In the genomic region with DNA sequence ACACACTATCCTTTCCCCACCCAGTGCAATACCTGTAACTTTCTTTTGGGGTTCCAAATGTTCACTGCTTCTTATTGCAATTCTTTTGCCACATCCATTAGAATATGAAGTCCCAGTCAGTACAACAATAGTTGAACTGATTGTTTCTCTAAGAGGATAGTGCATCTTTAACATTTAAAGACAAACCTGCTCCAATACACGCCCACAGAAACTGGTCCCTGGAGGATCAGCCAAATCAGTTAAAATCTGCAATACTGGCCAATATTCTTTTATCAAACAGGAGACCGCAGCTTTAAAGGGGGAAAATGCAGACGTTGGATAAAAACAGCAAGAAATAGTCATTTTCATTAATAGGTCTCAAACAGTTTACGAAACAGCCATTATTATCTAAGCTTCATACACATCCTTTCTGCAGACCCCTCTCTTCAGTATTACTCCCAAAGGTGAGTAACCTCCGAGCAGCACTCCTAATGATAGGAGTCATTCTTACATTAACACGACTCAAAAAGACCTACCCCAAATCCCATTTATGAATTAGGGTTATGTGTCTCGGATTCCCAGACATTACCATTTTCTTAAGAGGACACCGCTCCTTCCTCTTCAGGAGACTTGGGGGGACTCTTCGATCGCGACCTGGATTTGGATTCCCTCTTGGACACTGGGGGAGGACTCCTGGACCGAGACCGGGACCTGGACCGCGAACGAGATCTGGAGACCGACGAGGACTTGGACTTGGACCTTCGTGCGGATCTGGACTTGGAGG, we compare ENCODE assay signal across 8 cellular contexts. TPM values are rescaled to one million over a fixed set of nuclear protein-coding genes. Genes with fewer than 3 reads are reported as not detected.
DNase-seq lines count a peak whose midpoint lies in the region; ATAC-seq, FAIRE-seq and TF ChIP-seq lines count a peak whose summit lies in the region.

No MANE protein-coding gene starts in this region.

- no peak overlapping the region for H4K8ac ChIP-seq in mesendoderm (ENCODE audit: low read depth, low read length)

- H3K9ac ChIP-seq in HUES48 (ENCODE audit: low read depth, low read length) (peak overlapping the region; percentile 100), GM12878 (ENCODE audit: control insufficient read depth, insufficient read depth, low read length) (peak overlapping the region; percentile 97), mesendoderm (ENCODE audit: low read length) (peak overlapping the region; percentile 100)

- H3K4me3 ChIP-seq in A549, result peak overlapping the region; percentile 95
- H3K4me3 ChIP-seq in HUES48 (ENCODE audit: low read depth, low read length), result peak overlapping the region; percentile 99
- H3K4me3 ChIP-seq in GM12878, result peak overlapping the region; percentile 87
- H3K4me3 ChIP-seq in mesendoderm (ENCODE audit: low read length), result peak overlapping the region; percentile 84

- no peak overlapping the region for H2AFZ ChIP-seq in GM12878 (ENCODE audit: control insufficient read depth, low read depth, low read length)

- no peak for TF ChIP-seq EP300 in A549 (IDR thresholded peaks at IDR 0.05)
- no peak for TF ChIP-seq EP300 in GM12878 (IDR thresholded peaks at IDR 0.05; ENCODE audit: borderline replicate concordance in 1 of 2, control insufficient read depth in 1 of 2, low read depth in 2 of 2, low read length in 2 of 2)

- H3K56ac ChIP-seq in mesendoderm (ENCODE audit: low read length), result peak overlapping the region; percentile 100

- H3K27ac ChIP-seq in A549 (peak overlapping the region; percentile 97 to 98), HUES48 (ENCODE audit: low read depth, low read length) (peak overlapping the region; percentile 97), GM12878 (ENCODE audit: control insufficient read depth, insufficient read depth) (peak overlapping the region; percentile 89), mesendoderm (ENCODE audit: low read depth, low read length) (peak overlapping the region; percentile 82)

- POLR2A ChIA-PET in A549 (lab: Yijun Ruan, JAX) (interaction anchor here (1.5 to 2.7 kb wide), 2 partner anchors 8 to 10 kb away, joined by 8 to 10 read pairs; a partner anchor contains a TSS), GM12878 (lab: Charles Lee) (interaction anchor here (6.4 kb wide), 1 partner anchor 9 kb away, joined by 60 read pairs; a partner anchor contains a TSS)

- no peaks in the 10 kb centered on the region for H3K27me3 ChIP-seq in HUES48 (ENCODE audit: control insufficient read depth, insufficient read depth, low read length)
- H3K27me3 ChIP-seq in GM12878 (replicated peaks in 1 of 2; ENCODE audit: control insufficient read depth in 2 of 2, insufficient read depth in 2 of 2, low read length in 1 of 2), result no peaks in the 10 kb centered on the region
- H3K27me3 ChIP-seq in mesendoderm (ENCODE audit: insufficient read depth, low read length, poor library complexity), result no peaks in the 10 kb centered on the region

- no peak for TF ChIP-seq POLR2A in A549 (IDR thresholded peaks at IDR 0.05; ENCODE audit: low read length)
- TF ChIP-seq POLR2A in GM12878 (IDR thresholded peaks at IDR 0.05; ENCODE audit: low read depth, low read length), result no peak

- SMC1A ChIA-PET in GM12878 (lab: Charles Lee; ENCODE audit: uncharacterized antibody, unreplicated experiment), result interaction anchor here (1.1 to 2.1 kb wide), 2 partner anchors 8 to 89 kb away, joined by 3 to 9 read pairs; no protein-coding TSS in a partner anchor

- peak overlapping the region; percentile 74 for H3K4ac ChIP-seq in mesendoderm (ENCODE audit: low read depth, low read length)

- CTCF ChIA-PET in A549 (lab: Yijun Ruan, JAX) (interaction anchor here (0.6 to 5.3 kb wide), 8 partner anchors 8 to 690 kb away, joined by 3 to 31 read pairs (median 4); a partner anchor contains a TSS), GM12878 (lab: Yijun Ruan, JAX) (interaction anchor here (0.5 to 1.5 kb wide), 8 partner anchors 9 to 1326 kb away, joined by 3 to 12 read pairs (median 3); a partner anchor contains a TSS)

- in situ Hi-C loops in GM12878 (cut with MboI), result no loop called here

- peak overlapping the region; percentile 73 for H3K18ac ChIP-seq in mesendoderm (ENCODE audit: low read length)

- no peak overlapping the region for H2BK15ac ChIP-seq in mesendoderm (replicated peaks; ENCODE audit: low read depth)

- RAD21 ChIA-PET in GM12878 (lab: Charles Lee; ENCODE audit: unreplicated experiment), result no interaction called here

- peak overlapping the region; percentile 83 for H3K23ac ChIP-seq in mesendoderm (ENCODE audit: low read length)

- no peaks in the 10 kb centered on the region for H3K9me3 ChIP-seq in A549
- H3K9me3 ChIP-seq in HUES48 (ENCODE audit: control insufficient read depth, insufficient read depth, low read length), result no peaks in the 10 kb centered on the region
- no peaks in the 10 kb centered on the region; the same call in 2 of the 3 replicates for H3K9me3 ChIP-seq in GM12878 (replicated peaks; ENCODE audit: control insufficient read depth, insufficient read depth, low read length)

- H2AK5ac ChIP-seq in mesendoderm (ENCODE audit: low read length), result peak overlapping the region; percentile 17

- FAIRE-seq in A549 (lab: Jason Lieb, UNC), result peak; percentile 67
- FAIRE-seq in GM12878 (lab: Jason Lieb, UNC), result peak; percentile 56

- H3K4me2 ChIP-seq in A549, result peak overlapping the region; percentile 86
- peak overlapping the region; percentile 75 for H3K4me2 ChIP-seq in GM12878 (ENCODE audit: control insufficient read depth, insufficient read depth)
- H3K4me2 ChIP-seq in mesendoderm (ENCODE audit: low read length), result peak overlapping the region; percentile 45

- H3K79me2 ChIP-seq in GM12878 (ENCODE audit: control insufficient read depth, insufficient read depth, low read length), result peaks cover 78% of the 10 kb centered on the region
- H3K79me2 ChIP-seq in mesendoderm (ENCODE audit: control insufficient read depth, insufficient read depth, low read length), result peaks cover 38% of the 10 kb centered on the region

- 5% methylated on average over 14 of the region's 20 CpGs for WGBS in A549 (ENCODE audit: missing lambda C conversion rate)
- WGBS in GM12878 (ENCODE audit: insufficient coverage, insufficient replicate concordance, low lambda C conversion rate, missing lambda C conversion rate), result under 1% methylated on average over 20 of the region's 20 CpGs
- no CpG with 5 or more reads among the region's 20 CpGs for WGBS in mesendoderm (ENCODE audit: extremely low coverage, insufficient coverage, low lambda C conversion rate)

- H4K20me1 ChIP-seq in GM12878 (ENCODE audit: control insufficient read depth, insufficient read depth), result no peaks in the 10 kb centered on the region; the same call in 1 of the 2 replicates

- TF ChIP-seq RAD21 in A549 (conservative IDR thresholded peaks at IDR 0.05 in 1 of 2, IDR thresholded peaks at IDR 0.05 in 1 of 2) (no peak), GM12878 (IDR thresholded peaks at IDR 0.05; ENCODE audit: insufficient read depth, low read depth, low read length) (no peak)

- intact Hi-C loops in GM12878 (cut with micrococcal nuclease; ENCODE audit: unreplicated experiment), result loop anchor here (1.0 to 10.0 kb wide), 2 partner anchors 8 to 349 kb away; no protein-coding TSS in a partner anchor

- H4K5ac ChIP-seq in mesendoderm (ENCODE audit: low read length), result no peak overlapping the region

- H3K79me1 ChIP-seq in mesendoderm (ENCODE audit: low read length), result peaks cover 2% of the 10 kb centered on the region

- TF ChIP-seq CTCF in A549 (IDR thresholded peaks at IDR 0.05), result no peak
- no peak for TF ChIP-seq CTCF in GM12878 (IDR thresholded peaks at IDR 0.05 in 2 of 3, conservative IDR thresholded peaks at IDR 0.05 in 1 of 3; ENCODE audit: control insufficient read depth in 2 of 3, extremely low read depth in 1 of 3, insufficient read depth in 1 of 3, low read depth in 3 of 3, low read length in 3 of 3)

- no peak overlapping the region for H2BK120ac ChIP-seq in mesendoderm (ENCODE audit: low read depth, low read length)

- H2BK5ac ChIP-seq in mesendoderm (ENCODE audit: low read length), result peak overlapping the region; percentile 75

- BruUV-seq in GM12878 (replicated peaks; lab: Mats Ljungman, UMichigan), result no TSS peak

- DNase-seq in A549 (ENCODE audit: low read depth in 1 of 2, low spot score in 1 of 2) (no peak), GM12878 (ENCODE audit: low read depth, low spot score) (no peak), mesendoderm (no peak), cortex of kidney (lab: John Stamatoyannopoulos, UW) (no peak)
- no peak for DNase-seq in stimulated activated CD4-positive, alpha-beta T cell treated with anti-CD3 and anti-CD28 coated beads, Interleukin-12 subunit alpha, Interleukin-12 subunit beta, amount 100 ng/mL, for 4 hours

- ATAC-seq in A549 (no peak), GM12878 (no peak), HG03139 (IDR thresholded peaks at IDR 0.05; ENCODE audit: unreplicated experiment) (no peak), GM18907 (IDR thresholded peaks at IDR 0.05; ENCODE audit: unreplicated experiment) (no peak)

- H3K4me1 ChIP-seq in A549, result peaks cover 37% of the 10 kb centered on the region
- H3K4me1 ChIP-seq in HUES48 (ENCODE audit: control insufficient read depth, insufficient read depth, low read length), result peaks cover 19% of the 10 kb centered on the region
- H3K4me1 ChIP-seq in GM12878 (ENCODE audit: control insufficient read depth, insufficient read depth, low read length), result no peaks in the 10 kb centered on the region; the same call in none of the 2 replicates
- peaks cover 4% of the 10 kb centered on the region for H3K4me1 ChIP-seq in mesendoderm (ENCODE audit: control insufficient read depth, low read depth, low read length)

- H3K36me3 ChIP-seq in HUES48 (ENCODE audit: control insufficient read depth, insufficient read depth, low read length) (peaks cover 50% of the 10 kb centered on the region), GM12878 (ENCODE audit: control insufficient read depth in 2 of 2, insufficient read depth in 2 of 2, low read length in 1 of 2) (peaks cover 8 to 33% of the 10 kb centered on the region in 2 experiments), mesendoderm (ENCODE audit: control insufficient read depth, insufficient read depth, low read length) (peaks cover 17% of the 10 kb centered on the region)

RNA-seq across cellular contexts. Expression of a gene that starts 1.4 kb away (rescaled TPM):
- polyA plus RNA-seq in A549 (2011; rRNA removed), result 348 and 412 TPM in 2 replicates
- polyA plus RNA-seq in A549 (2012; cell fraction: cytosol; rRNA removed), result 457 and 705 TPM in 2 replicates
- polyA plus RNA-seq in A549 (2012; cell fraction: nucleus; rRNA removed), result 1,115 and 2,236 TPM in 2 replicates
- 338 to 342 TPM (median 340 TPM) in 3 replicates for polyA plus RNA-seq in A549 (2017; fragmentation: RNase III; extraction: RNeasy Plus Mini Kit Qiagen cat#74134 plus additional on column Dnase treatment)
- polyA minus RNA-seq in A549 (2011; rRNA and poly(A)+ RNA removed), result 111 and 119 TPM in 2 replicates
- total RNA-seq in GM12878 (2013; cell fraction: nucleolus; rRNA removed), result 562 and 723 TPM in 2 replicates
- total RNA-seq in GM12878 (2014; rRNA removed), result 640 and 710 TPM in 2 replicates
- total RNA-seq in GM12878 (2014; rRNA removed; fragmentation: Illumina TruSeq; extraction: Trizol), result 257 and 261 TPM in 2 replicates
- total RNA-seq in GM12878 (2021), result 532 and 545 TPM in 2 replicates
- 168 TPM for polyA plus RNA-seq in GM12878 (2011; ENCODE audit: low read depth)
- 484 and 614 TPM in 2 replicates for polyA plus RNA-seq in GM12878 (2011; rRNA removed)
- 262 and 617 TPM in 2 replicates for polyA plus RNA-seq in GM12878 (2011; cell fraction: cytosol; rRNA removed)
- polyA plus RNA-seq in GM12878 (2011; cell fraction: nucleus; rRNA removed), result 1,271 and 1,407 TPM in 2 replicates
- 265 and 285 TPM in 2 replicates for polyA plus RNA-seq in GM12878 (2012)
- polyA plus RNA-seq in GM12878 (2014; fragmentation: Illumina TruSeq; extraction: Trizol), result 414 and 418 TPM in 2 replicates
- polyA plus RNA-seq in GM12878 (2014; fragmentation: Nextera tagmentation; extraction: Ambion mirVana), result 100 to 1,000 TPM; 225 to 363 TPM
- 795 and 1,321 TPM in 2 replicates for polyA plus RNA-seq in GM12878 (2014; rRNA removed)
- polyA plus RNA-seq in GM12878 (2016; fragmentation: Nextera tagmentation; extraction: Ambion mirVana), result 100 to 1,000 TPM; 392 to 407 TPM
- 114 and 147 TPM in 2 replicates for polyA minus RNA-seq in GM12878 (2011; rRNA and poly(A)+ RNA removed)
- polyA minus RNA-seq in GM12878 (2011; cell fraction: cytosol; rRNA and poly(A)+ RNA removed), result 187 and 201 TPM in 2 replicates
- 579 and 952 TPM in 2 replicates for polyA minus RNA-seq in GM12878 (2011; cell fraction: nucleus; rRNA and poly(A)+ RNA removed)
- 501 TPM for polyA plus RNA-seq in mesendoderm (2013, experiment 1 of 2)
- 494 TPM for polyA plus RNA-seq in mesendoderm (2013, experiment 2 of 2)

RNA-seq across cellular contexts. Expression of a gene that starts 2.2 kb away (rescaled TPM):
- polyA plus RNA-seq in A549 (2011; rRNA removed), result 26.0 and 30.0 TPM in 2 replicates
- 11.3 and 13.8 TPM in 2 replicates for polyA plus RNA-seq in A549 (2012; cell fraction: cytosol; rRNA removed)
- polyA plus RNA-seq in A549 (2012; cell fraction: nucleus; rRNA removed), result 22.0 and 27.9 TPM in 2 replicates
- polyA plus RNA-seq in A549 (2017; fragmentation: RNase III; extraction: RNeasy Plus Mini Kit Qiagen cat#74134 plus additional on column Dnase treatment), result 17.4 to 18.2 TPM (median 17.5 TPM) in 3 replicates
- 19.6 and 24.8 TPM in 2 replicates for polyA minus RNA-seq in A549 (2011; rRNA and poly(A)+ RNA removed)
- 116 TPM in 2 replicates for total RNA-seq in GM12878 (2013; cell fraction: nucleolus; rRNA removed)
- 18.9 and 21.1 TPM in 2 replicates for total RNA-seq in GM12878 (2014; rRNA removed)
- 13.0 and 13.7 TPM in 2 replicates for total RNA-seq in GM12878 (2014; rRNA removed; fragmentation: Illumina TruSeq; extraction: Trizol)
- 13.6 and 13.9 TPM in 2 replicates for total RNA-seq in GM12878 (2021)
- 11.4 TPM for polyA plus RNA-seq in GM12878 (2011; ENCODE audit: low read depth)
- 19.4 TPM in 2 replicates for polyA plus RNA-seq in GM12878 (2011; rRNA removed)
- 16.8 and 18.3 TPM in 2 replicates for polyA plus RNA-seq in GM12878 (2011; cell fraction: cytosol; rRNA removed)
- 34.5 and 35.2 TPM in 2 replicates for polyA plus RNA-seq in GM12878 (2011; cell fraction: nucleus; rRNA removed)
- 11.9 and 14.2 TPM in 2 replicates for polyA plus RNA-seq in GM12878 (2012)
- polyA plus RNA-seq in GM12878 (2014; fragmentation: Illumina TruSeq; extraction: Trizol), result 10.0 and 11.0 TPM in 2 replicates
- 10 to 100 TPM; 11.2 to 15.8 TPM for polyA plus RNA-seq in GM12878 (2014; fragmentation: Nextera tagmentation; extraction: Ambion mirVana)
- 15.3 and 16.5 TPM in 2 replicates for polyA plus RNA-seq in GM12878 (2014; rRNA removed)
- polyA plus RNA-seq in GM12878 (2016; fragmentation: Nextera tagmentation; extraction: Ambion mirVana), result 10 to 100 TPM; 17.0 to 19.0 TPM
- 35.3 and 45.0 TPM in 2 replicates for polyA minus RNA-seq in GM12878 (2011; rRNA and poly(A)+ RNA removed)
- 6.8 and 11.8 TPM in 2 replicates for polyA minus RNA-seq in GM12878 (2011; cell fraction: cytosol; rRNA and poly(A)+ RNA removed)
- polyA minus RNA-seq in GM12878 (2011; cell fraction: nucleus; rRNA and poly(A)+ RNA removed), result 21.5 and 37.0 TPM in 2 replicates
- 13.5 TPM for polyA plus RNA-seq in mesendoderm (2013, experiment 1 of 2)
- polyA plus RNA-seq in mesendoderm (2013, experiment 2 of 2), result 14.5 TPM

RNA-seq across cellular contexts. Expression of a gene that starts 9.1 kb away (rescaled TPM):
- polyA plus RNA-seq in A549 (2011; rRNA removed) (120 and 138 TPM in 2 replicates), A549 (2017; fragmentation: RNase III; extraction: RNeasy Plus Mini Kit Qiagen cat#74134 plus additional on column Dnase treatment) (64.6 to 67.2 TPM (median 64.9 TPM) in 3 replicates), GM12878 (2011; rRNA removed) (52.0 and 64.0 TPM in 2 replicates), GM12878 (2014; fragmentation: Illumina TruSeq; extraction: Trizol) (29.9 and 44.8 TPM in 2 replicates), GM12878 (2014; fragmentation: Nextera tagmentation; extraction: Ambion mirVana) (10 to 100 TPM; 27.3 to 29.4 TPM), GM12878 (2014; rRNA removed) (35.0 and 42.7 TPM in 2 replicates), GM12878 (2016; fragmentation: Nextera tagmentation; extraction: Ambion mirVana) (10 to 100 TPM; 61.4 to 61.5 TPM)
- 59.6 and 69.2 TPM in 2 replicates for polyA plus RNA-seq in A549 (2012; cell fraction: cytosol; rRNA removed)
- 52.8 and 61.7 TPM in 2 replicates for polyA plus RNA-seq in A549 (2012; cell fraction: nucleus; rRNA removed)
- polyA minus RNA-seq in A549 (2011; rRNA and poly(A)+ RNA removed), result 22.2 and 33.0 TPM in 2 replicates
- total RNA-seq in GM12878 (2013; cell fraction: nucleolus; rRNA removed), result 24.5 and 25.5 TPM in 2 replicates
- total RNA-seq in GM12878 (2014; rRNA removed) (32.0 and 33.4 TPM in 2 replicates), GM12878 (2014; rRNA removed; fragmentation: Illumina TruSeq; extraction: Trizol) (23.2 and 26.7 TPM in 2 replicates), GM12878 (2021) (25.6 and 28.0 TPM in 2 replicates)
- 43.8 TPM for polyA plus RNA-seq in GM12878 (2011; ENCODE audit: low read depth)
- polyA plus RNA-seq in GM12878 (2011; cell fraction: cytosol; rRNA removed), result 31.3 and 35.8 TPM in 2 replicates
- 27.8 and 36.4 TPM in 2 replicates for polyA plus RNA-seq in GM12878 (2011; cell fraction: nucleus; rRNA removed)
- 36.6 and 41.5 TPM in 2 replicates for polyA plus RNA-seq in GM12878 (2012)
- polyA minus RNA-seq in GM12878 (2011; rRNA and poly(A)+ RNA removed), result 17.4 and 21.7 TPM in 2 replicates
- 5.7 and 7.1 TPM in 2 replicates for polyA minus RNA-seq in GM12878 (2011; cell fraction: cytosol; rRNA and poly(A)+ RNA removed)
- 10.8 and 11.2 TPM in 2 replicates for polyA minus RNA-seq in GM12878 (2011; cell fraction: nucleus; rRNA and poly(A)+ RNA removed)
- polyA plus RNA-seq in mesendoderm (2013, experiment 1 of 2), result 20.6 TPM
- 20.7 TPM for polyA plus RNA-seq in mesendoderm (2013, experiment 2 of 2)

RNA-seq across cellular contexts. Expression of a gene that starts 9.4 kb away (rescaled TPM):
- polyA plus RNA-seq in A549 (2011; rRNA removed) (17.5 and 23.0 TPM in 2 replicates), A549 (2017; fragmentation: RNase III; extraction: RNeasy Plus Mini Kit Qiagen cat#74134 plus additional on column Dnase treatment) (44.5 to 55.3 TPM (median 53.3 TPM) in 3 replicates), GM12878 (2011; rRNA removed) (12.5 and 22.5 TPM in 2 replicates), GM12878 (2014; fragmentation: Illumina TruSeq; extraction: Trizol) (19.1 and 21.8 TPM in 2 replicates), GM12878 (2014; fragmentation: Nextera tagmentation; extraction: Ambion mirVana) (1 to 10 TPM; 1.2 to 6.5 TPM), GM12878 (2014; rRNA removed) (24.2 and 27.6 TPM in 2 replicates), GM12878 (2016; fragmentation: Nextera tagmentation; extraction: Ambion mirVana) (10 to 100 TPM; 32.6 to 36.0 TPM)
- 29.8 and 31.6 TPM in 2 replicates for polyA plus RNA-seq in A549 (2012; cell fraction: cytosol; rRNA removed)
- 38.6 and 43.7 TPM in 2 replicates for polyA plus RNA-seq in A549 (2012; cell fraction: nucleus; rRNA removed)
- polyA minus RNA-seq in A549 (2011; rRNA and poly(A)+ RNA removed), result 16.0 and 23.1 TPM in 2 replicates
- 22.2 and 23.3 TPM in 2 replicates for total RNA-seq in GM12878 (2013; cell fraction: nucleolus; rRNA removed)
- total RNA-seq in GM12878 (2014; rRNA removed) (17.0 and 18.2 TPM in 2 replicates), GM12878 (2014; rRNA removed; fragmentation: Illumina TruSeq; extraction: Trizol) (16.7 and 19.2 TPM in 2 replicates), GM12878 (2021) (26.8 and 30.4 TPM in 2 replicates)
- 18.4 TPM for polyA plus RNA-seq in GM12878 (2011; ENCODE audit: low read depth)
- polyA plus RNA-seq in GM12878 (2011; cell fraction: cytosol; rRNA removed), result 27.6 and 31.8 TPM in 2 replicates
- polyA plus RNA-seq in GM12878 (2011; cell fraction: nucleus; rRNA removed), result 66.5 and 72.0 TPM in 2 replicates
- 22.8 and 29.0 TPM in 2 replicates for polyA plus RNA-seq in GM12878 (2012)
- 9.0 and 10.2 TPM in 2 replicates for polyA minus RNA-seq in GM12878 (2011; rRNA and poly(A)+ RNA removed)
- 6.4 and 6.7 TPM in 2 replicates for polyA minus RNA-seq in GM12878 (2011; cell fraction: cytosol; rRNA and poly(A)+ RNA removed)
- polyA minus RNA-seq in GM12878 (2011; cell fraction: nucleus; rRNA and poly(A)+ RNA removed), result 10.4 and 16.3 TPM in 2 replicates
- polyA plus RNA-seq in mesendoderm (2013, experiment 1 of 2), result 10.8 TPM
- 11.3 TPM for polyA plus RNA-seq in mesendoderm (2013, experiment 2 of 2)

RNA-seq across cellular contexts. Expression of a gene that starts 25.0 kb away (rescaled TPM):
- polyA plus RNA-seq in A549 (2011; rRNA removed), result 47.8 and 80.1 TPM in 2 replicates
- 23.0 and 30.3 TPM in 2 replicates for polyA plus RNA-seq in A549 (2012; cell fraction: cytosol; rRNA removed)
- polyA plus RNA-seq in A549 (2012; cell fraction: nucleus; rRNA removed), result 7.5 and 12.8 TPM in 2 replicates
- polyA plus RNA-seq in A549 (2017; fragmentation: RNase III; extraction: RNeasy Plus Mini Kit Qiagen cat#74134 plus additional on column Dnase treatment), result 48.6 to 59.2 TPM (median 57.2 TPM) in 3 replicates
- 20.3 and 22.2 TPM in 2 replicates for polyA minus RNA-seq in A549 (2011; rRNA and poly(A)+ RNA removed)
- 0.33 and 0.54 TPM in 2 replicates for total RNA-seq in GM12878 (2013; cell fraction: nucleolus; rRNA removed)
- total RNA-seq in GM12878 (2014; rRNA removed), result 0.56 and 1.9 TPM in 2 replicates
- 0.49 and 0.60 TPM in 2 replicates for total RNA-seq in GM12878 (2014; rRNA removed; fragmentation: Illumina TruSeq; extraction: Trizol)
- total RNA-seq in GM12878 (2021), result 1.1 and 1.3 TPM in 2 replicates
- polyA plus RNA-seq in GM12878 (2011; ENCODE audit: low read depth), result 0.50 TPM
- 0.15 and 0.30 TPM in 2 replicates for polyA plus RNA-seq in GM12878 (2011; rRNA removed)
- 0.03 and 0.06 TPM in 2 replicates for polyA plus RNA-seq in GM12878 (2011; cell fraction: cytosol; rRNA removed)
- polyA plus RNA-seq in GM12878 (2011; cell fraction: nucleus; rRNA removed), result 0.06 and 0.07 TPM in 2 replicates
- 0.66 and 0.87 TPM in 2 replicates for polyA plus RNA-seq in GM12878 (2012)
- 0.96 and 3.4 TPM in 2 replicates for polyA plus RNA-seq in GM12878 (2014; fragmentation: Illumina TruSeq; extraction: Trizol)
- polyA plus RNA-seq in GM12878 (2014; fragmentation: Nextera tagmentation; extraction: Ambion mirVana), result under 1 TPM; 0.03 to 0.16 TPM
- polyA plus RNA-seq in GM12878 (2014; rRNA removed), result 0.48 and 2.0 TPM in 2 replicates
- polyA plus RNA-seq in GM12878 (2016; fragmentation: Nextera tagmentation; extraction: Ambion mirVana), result under 1 TPM; 0.08 to 0.18 TPM
- 0.10 TPM in 1 of 2 replicates, not detected in the other for polyA minus RNA-seq in GM12878 (2011; rRNA and poly(A)+ RNA removed)
- polyA minus RNA-seq in GM12878 (2011; cell fraction: cytosol; rRNA and poly(A)+ RNA removed), result not detected in 2 replicates
- polyA minus RNA-seq in GM12878 (2011; cell fraction: nucleus; rRNA and poly(A)+ RNA removed), result not detected in 2 replicates
- polyA plus RNA-seq in mesendoderm (2013, experiment 1 of 2), result 10.2 TPM
- polyA plus RNA-seq in mesendoderm (2013, experiment 2 of 2), result 10.9 TPM
